7 cellular contexts compared by ENCODE assay signal in genomic region chr16:46853713-46854443, GRCh38. TPM values are rescaled to one million over a fixed set of nuclear protein-coding genes. Genes with fewer than 3 reads are reported as not detected.
DNase-seq lines count a peak whose midpoint lies in the region; ATAC-seq and TF ChIP-seq lines count a peak whose summit lies in the region.

No MANE protein-coding gene starts in this region.

- H3K9me3 Mint-ChIP-seq in activated T-helper 17 cell treated with anti-CD3 and anti-CD28 coated beads, Interleukin-2, amount 50 U/mL, for 72 hours = no peaks in the 10 kb centered on the region

- no peak overlapping the region for H2BK12ac ChIP-seq in neuronal stem cell (ENCODE audit: low read length)

- no peak overlapping the region for H3K18ac ChIP-seq in neuronal stem cell (ENCODE audit: low read length)

- no peak overlapping the region for H3K14ac ChIP-seq in neuronal stem cell (ENCODE audit: low read length)

- no peak overlapping the region for H3K4me2 ChIP-seq in neuronal stem cell (ENCODE audit: insufficient read depth, low read length, poor library complexity, severe bottlenecking)

- H2BK5ac ChIP-seq in neuronal stem cell (ENCODE audit: low read length) = no peak overlapping the region

- ATAC-seq in activated T-helper 17 cell treated with anti-CD3 and anti-CD28 coated beads, Interleukin-2, amount 50 U/mL, for 72 hours (replicated peaks) = peak; percentile 65

- DNase-seq in HS-27A (ENCODE audit: low read depth) (peak; percentile 55), Peyer's patch (peak; percentile 67 to 92 (median 83)), fibroblast of the aortic adventitia (ENCODE audit: low read depth) (peak; percentile 79), neuronal stem cell (ENCODE audit: low spot score) (peak; percentile 67), suprapubic skin (ENCODE audit: low spot score in 2 of 2) (peak; percentile 75 to 82)

- no peak overlapping the region for H4K91ac ChIP-seq in neuronal stem cell (ENCODE audit: low read depth, low read length, poor library complexity)

- no peaks in the 10 kb centered on the region for H3K9me3 ChIP-seq in Peyer's patch
- H3K9me3 ChIP-seq in neuronal stem cell (replicated peaks in 1 of 2; ENCODE audit: control insufficient read depth in 2 of 2, insufficient read depth in 1 of 2, low read depth in 1 of 2, low read length in 2 of 2) = no peaks in the 10 kb centered on the region
- no peaks in the 10 kb centered on the region for H3K9me3 ChIP-seq in suprapubic skin

- H3K23ac ChIP-seq in neuronal stem cell (ENCODE audit: low read depth, low read length, poor library complexity) = no peak overlapping the region

- H3K79me1 ChIP-seq in neuronal stem cell (ENCODE audit: low read depth, low read length) = no peaks in the 10 kb centered on the region

- no peaks in the 10 kb centered on the region for H3K27me3 Mint-ChIP-seq in activated T-helper 17 cell treated with anti-CD3 and anti-CD28 coated beads, Interleukin-2, amount 50 U/mL, for 72 hours

- H2BK120ac ChIP-seq in neuronal stem cell (ENCODE audit: low read depth, low read length) = no peak overlapping the region

- no peaks in the 10 kb centered on the region for H3K4me1 Mint-ChIP-seq in activated T-helper 17 cell treated with anti-CD3 and anti-CD28 coated beads, Interleukin-2, amount 50 U/mL, for 72 hours

- TF ChIP-seq POLR2A in Peyer's patch (IDR thresholded peaks at IDR 0.05) (no peak), suprapubic skin (IDR thresholded peaks at IDR 0.05) (no peak)

- no peak overlapping the region for H3K4ac ChIP-seq in neuronal stem cell (ENCODE audit: low read length)

- no peak overlapping the region for H3K9ac ChIP-seq in neuronal stem cell (ENCODE audit: low read depth, low read length, poor library complexity)

- no peak overlapping the region for H4K8ac ChIP-seq in neuronal stem cell (ENCODE audit: low read depth, low read length)

- no peak for TF ChIP-seq EP300 in suprapubic skin (IDR thresholded peaks at IDR 0.05)

- TF ChIP-seq CTCF in GM12873 (IDR thresholded peaks at IDR 0.05; ENCODE audit: insufficient read depth, low read depth, low read length, missing control alignments) = peak; percentile 90
- peak in 5 of 6 experiments; percentile 26 to 88 (median 82) for TF ChIP-seq CTCF in Peyer's patch (IDR thresholded peaks at IDR 0.05)
- TF ChIP-seq CTCF in fibroblast of the aortic adventitia (IDR thresholded peaks at IDR 0.05; ENCODE audit: insufficient read depth, low read length) = peak; percentile 92
- TF ChIP-seq CTCF in suprapubic skin (IDR thresholded peaks at IDR 0.05) = peak; percentile 26 to 70

- no peak overlapping the region for H3K27ac Mint-ChIP-seq in activated T-helper 17 cell treated with anti-CD3 and anti-CD28 coated beads, Interleukin-2, amount 50 U/mL, for 72 hours

- H2AFZ ChIP-seq in neuronal stem cell (ENCODE audit: low read length) = peak overlapping the region; percentile 26

- H3K4me1 ChIP-seq in Peyer's patch = no peaks in the 10 kb centered on the region
- peaks cover 0 to 4% of the 10 kb centered on the region in 2 donors for H3K4me1 ChIP-seq in neuronal stem cell (ENCODE audit: control insufficient read depth in 2 of 2, insufficient read depth in 1 of 2, low read depth in 1 of 2, low read length in 2 of 2)
- peaks cover 10% of the 10 kb centered on the region for H3K4me1 ChIP-seq in suprapubic skin

- no peak overlapping the region for H3K4me3 Mint-ChIP-seq in activated T-helper 17 cell treated with anti-CD3 and anti-CD28 coated beads, Interleukin-2, amount 50 U/mL, for 72 hours

- H2BK15ac ChIP-seq in neuronal stem cell (ENCODE audit: low read length) = no peak overlapping the region

- H2AK5ac ChIP-seq in neuronal stem cell (ENCODE audit: low read depth, low read length) = no peak overlapping the region

- H3K36me3 ChIP-seq in Peyer's patch = no peaks in the 10 kb centered on the region
- no peaks in the 10 kb centered on the region for H3K36me3 ChIP-seq in neuronal stem cell (replicated peaks in 1 of 2; ENCODE audit: control insufficient read depth in 2 of 2, insufficient read depth in 2 of 2, low read length in 2 of 2)
- H3K36me3 ChIP-seq in suprapubic skin = no peaks in the 10 kb centered on the region

- H3K4me3 ChIP-seq in Peyer's patch (no peak overlapping the region), fibroblast of the aortic adventitia (ENCODE audit: low read depth, low read length) (no peak overlapping the region), neuronal stem cell (ENCODE audit: low read length in 2 of 2) (peak overlapping the region in 1 of 2 donors; percentile 14), suprapubic skin (no peak overlapping the region)

- H3K27ac ChIP-seq in Peyer's patch (no peak overlapping the region), neuronal stem cell (replicated peaks; ENCODE audit: low read length) (no peak overlapping the region), suprapubic skin (no peak overlapping the region)

- no CpG with 5 or more reads among the region's 5 CpGs for WGBS in neuronal stem cell (ENCODE audit: extremely low coverage in 2 of 2, insufficient read length in 2 of 2, insufficient replicate concordance in 1 of 2), 2 donors
- WGBS in suprapubic skin = 14% methylated on average over 5 of the region's 5 CpGs

- no peaks in the 10 kb centered on the region for H3K36me3 Mint-ChIP-seq in activated T-helper 17 cell treated with anti-CD3 and anti-CD28 coated beads, Interleukin-2, amount 50 U/mL, for 72 hours (ENCODE audit: low read depth)

- H3K27me3 ChIP-seq in Peyer's patch = no peaks in the 10 kb centered on the region
- H3K27me3 ChIP-seq in neuronal stem cell (ENCODE audit: control insufficient read depth in 3 of 3, insufficient read depth in 3 of 3, low read depth in 1 of 3, low read length in 3 of 3) = peaks cover 0 to 20% (median 0%) of the 10 kb centered on the region in 3 experiments
- no peaks in the 10 kb centered on the region for H3K27me3 ChIP-seq in suprapubic skin

RNA-seq across cellular contexts. Expression of gene C16orf87, which starts 22.9 kb away (rescaled TPM):
- total RNA-seq in Peyer's patch = 10 to 100 TPM in 2 of 4 donors, 1 to 10 TPM in 2; 7.9 to 13.5 (median 10.6) TPM
- total RNA-seq in activated T-helper 17 cell treated with anti-CD3 and anti-CD28 coated beads, Interleukin-2, amount 50 U/mL, for 72 hours = 10 to 100 TPM; 15.6 to 21.3 TPM
- total RNA-seq in fibroblast of the aortic adventitia (ENCODE audit: low replicate concordance) = 9.6 and 10.1 TPM in 2 replicates
- 33.7 TPM for polyA plus RNA-seq in neuronal stem cell (2013, experiment 1 of 2)
- 35.6 TPM for polyA plus RNA-seq in neuronal stem cell (2013, experiment 2 of 2)
- 10 to 100 TPM in 1 of 4 donors, 1 to 10 TPM in 3; 4.9 to 12.6 (median 6.8) TPM for total RNA-seq in suprapubic skin

RNA-seq across cellular contexts. Expression of gene GPT2, which starts 30.3 kb away (rescaled TPM):
- total RNA-seq in Peyer's patch = 10 to 100 TPM in 3 of 4 donors, 1 to 10 TPM in 1; 9.6 to 23.1 (median 18.2) TPM
- total RNA-seq in activated T-helper 17 cell treated with anti-CD3 and anti-CD28 coated beads, Interleukin-2, amount 50 U/mL, for 72 hours = 1 to 10 TPM; 8.4 to 8.5 TPM
- total RNA-seq in fibroblast of the aortic adventitia (ENCODE audit: low replicate concordance) = 2.2 and 9.7 TPM in 2 replicates
- 19.5 TPM for polyA plus RNA-seq in neuronal stem cell (2013, experiment 1 of 2)
- 19.1 TPM for polyA plus RNA-seq in neuronal stem cell (2013, experiment 2 of 2)
- 100 to 1,000 TPM in 1 of 4 donors, 10 to 100 TPM in 3; 65.7 to 100 (median 85.0) TPM for total RNA-seq in suprapubic skin
